In the genomic region with DNA sequence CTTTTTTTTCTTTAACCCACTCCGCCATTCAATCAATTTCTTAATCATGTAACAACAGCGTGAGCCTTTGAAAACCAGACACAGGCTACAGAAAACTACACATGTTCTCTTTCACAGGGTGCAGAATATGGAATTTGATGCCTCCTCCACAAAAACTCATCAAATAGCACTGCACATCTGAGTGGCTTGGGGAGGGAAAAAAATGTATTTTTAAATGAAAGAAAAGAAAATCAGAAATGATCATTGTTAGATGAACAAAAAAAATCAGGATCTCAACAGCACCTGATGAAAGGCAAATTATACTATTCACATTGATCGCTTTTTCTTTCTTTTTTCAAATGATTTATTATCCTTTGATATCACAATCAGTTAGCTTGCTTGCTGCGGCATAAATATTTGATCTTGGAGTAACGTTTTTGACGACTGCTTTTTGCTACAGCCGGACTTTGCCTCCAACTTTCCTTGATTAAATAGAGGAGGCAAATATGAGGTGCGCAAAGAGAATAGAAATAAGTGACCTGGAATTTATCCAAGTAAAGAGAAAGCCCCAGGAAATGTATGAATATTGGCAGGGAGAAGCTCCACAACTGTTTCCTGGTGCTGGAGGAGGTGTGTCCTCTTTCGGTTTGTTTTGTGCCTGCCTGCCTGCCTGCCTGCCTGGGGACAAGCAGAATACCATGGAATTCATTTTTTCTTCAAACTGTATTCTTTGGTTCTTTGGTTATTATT, we compare ENCODE assay signal across 12 cellular contexts.
DNase-seq lines count a peak whose midpoint lies in the region; TF ChIP-seq lines count a peak whose summit lies in the region.
"Had no signal": no experiment of that assay in that cellular context is flagged by ENCODE, and none has a peak within 500 bp of the region (broad histone marks: within the 10 kb centered on the region; RNA-seq: fewer than 3 reads in every experiment).

No MANE protein-coding gene starts in this region.

- H3K27me3 ChIP-seq in Caco-2 (replicated peaks; ENCODE audit: control insufficient read depth, insufficient read depth, low read length) (no peaks in the 10 kb centered on the region), prostate gland (replicated peaks; ENCODE audit: insufficient read depth) (no peaks in the 10 kb centered on the region)

- H3K4me1 ChIP-seq in Caco-2: 0 out of 2 replicates have a peak, but pooled peaks cover 5% of the 10 kb centered on the region
- no peaks in the 10 kb centered on the region for H3K4me1 ChIP-seq in prostate gland (replicated peaks)

- no peak for TF ChIP-seq POLR2A in prostate gland (IDR thresholded peaks at IDR 0.05)

- H3K27ac Mint-ChIP-seq in Caco-2 (ENCODE audit: unreplicated experiment): no peak overlapping the region
- H3K27ac Mint-ChIP-seq: memory B cell had no signal

- H3K4me3 ChIP-seq in Caco-2 (ENCODE audit: low read depth, low read length): no peak overlapping the region
- peak overlapping the region; percentile 30 for H3K4me3 ChIP-seq in epithelial cell of proximal tubule (ENCODE audit: low read depth, low read length)
- H3K4me3 ChIP-seq in prostate gland: peak overlapping the region; percentile 9 to 17

- 23% methylated on average over 9 of the region's 9 CpGs for whole genome bisulfite sequencing in prostate gland

- no peaks in the 10 kb centered on the region for H3K36me3 Mint-ChIP-seq in Caco-2 (ENCODE audit: insufficient read depth, unreplicated experiment)
- H3K36me3 Mint-ChIP-seq: memory B cell had no signal

- peak in 1 of 2 experiments; percentile 6 for DNase-seq in Caco-2
- peak; percentile 51 to 73 for DNase-seq in NCI-H2081 (lab: John Stamatoyannopoulos, UW)
- no peak for DNase-seq in epithelial cell of proximal tubule (ENCODE audit: low read depth)
- no peak for DNase-seq in prostate gland (ENCODE audit: low spot score)
- DNase-seq in putamen (ENCODE audit: low spot score): no peak
- no peak for DNase-seq in activated CD4-positive, alpha-beta T cell treated with anti-CD3 and anti-CD28 coated beads, Interleukin-2, amount 50 U/mL, for 4 hours
- no peak for DNase-seq in head of caudate nucleus
- no peak for DNase-seq in SW 1271 (lab: John Stamatoyannopoulos, UW)
- DNase-seq: effector memory CD4-positive, alpha-beta T cell; stimulated activated CD4-positive, alpha-beta T cell treated with anti-CD3 and anti-CD28 coated beads, Interleukin-4, amount 100 ng/mL, for 24 hours; T-helper 1 cell had no signal

- H3K9me3 Mint-ChIP-seq in Caco-2 (ENCODE audit: unreplicated experiment): no peaks in the 10 kb centered on the region
- H3K9me3 Mint-ChIP-seq: memory B cell had no signal

- H3K4me1 Mint-ChIP-seq in Caco-2 (ENCODE audit: low read depth, unreplicated experiment): no peaks in the 10 kb centered on the region

- H3K27ac ChIP-seq in prostate gland: no peak overlapping the region

- no TSS peak for BruUV-seq in Caco-2 (replicated peaks; lab: Mats Ljungman, UMichigan)

- TF ChIP-seq CTCF in Caco-2 (IDR thresholded peaks at IDR 0.05; ENCODE audit: insufficient read depth in 1 of 2, low read depth in 1 of 2, low read length in 1 of 2, severe bottlenecking in 1 of 2, unreplicated experiment in 1 of 2): no peak
- TF ChIP-seq CTCF in epithelial cell of proximal tubule (conservative IDR thresholded peaks at IDR 0.05; ENCODE audit: low read depth, low read length): no peak
- TF ChIP-seq CTCF in prostate gland (IDR thresholded peaks at IDR 0.05): no peak

- no peaks in the 10 kb centered on the region for H3K27me3 Mint-ChIP-seq in Caco-2 (ENCODE audit: insufficient read depth, unreplicated experiment)
- H3K27me3 Mint-ChIP-seq: memory B cell had no signal

- H3K4me3 Mint-ChIP-seq in Caco-2 (ENCODE audit: unreplicated experiment): peak overlapping the region; percentile 66
- H3K4me3 Mint-ChIP-seq: memory B cell had no signal

- intact Hi-C loops in Caco-2 (cut with micrococcal nuclease; ENCODE audit: unreplicated experiment) (no loop called here), prostate gland (cut with DNase I) (no loop called here), head of caudate nucleus (cut with DNase I) (no loop called here)

- H3K36me3 ChIP-seq in Caco-2 (ENCODE audit: control insufficient read depth, insufficient read depth, low read length) (no peaks in the 10 kb centered on the region), prostate gland (no peaks in the 10 kb centered on the region)

- POLR2A ChIA-PET in Caco-2 (lab: Charles Lee): no interaction called here

- H3K9me3 ChIP-seq in Caco-2 (no peaks in the 10 kb centered on the region), prostate gland (no peaks in the 10 kb centered on the region)

- CTCF ChIA-PET in Caco-2 (lab: Charles Lee): no interaction called here

Comparison
In these comparisons a context has a peak if more than half of its experiments do, and no peak if none do; other contexts are left out.
1. DNase-seq: peak in NCI-H2081 (2 of 2); none in epithelial cell of proximal tubule (single experiment), prostate gland (single experiment), putamen (single experiment), activated CD4-positive, alpha-beta T cell treated with anti-CD3 and anti-CD28 coated beads, Interleukin-2, amount 50 U/mL, for 4 hours (0 of 2), head of caudate nucleus (0 of 42) and SW 1271 (0 of 2).